Comparison of ENCODE assay signal across 22 cellular contexts in genomic region chr12:128816643-128816920, GRCh38. TPM values are rescaled to one million over a fixed set of nuclear protein-coding genes. Genes with fewer than 3 reads are reported as not detected.
A peak's percentile ranks its signal among the peaks of the same experiment; 100 is the strongest.
DNase-seq lines count a peak whose midpoint lies in the region; ATAC-seq and TF ChIP-seq lines count a peak whose summit lies in the region.
"Had no signal": no experiment of that assay in that cellular context is flagged by ENCODE, and none has a peak within 500 bp of the region (broad histone marks: within the 10 kb centered on the region; RNA-seq: fewer than 3 reads in every experiment).

No MANE protein-coding gene starts in this region.

- H3K4me1 ChIP-seq in right atrium auricular region (peaks cover 0 to 57% of the 10 kb centered on the region in 2 donors), thyroid gland (peaks cover 17 to 33% of the 10 kb centered on the region in 2 donors)

- H3K4me3 ChIP-seq in right atrium auricular region: no peak overlapping the region
- H3K4me3 ChIP-seq in brain microvascular endothelial cell (ENCODE audit: low read depth, low read length): no peak overlapping the region
- H3K4me3 ChIP-seq in thyroid gland (replicated peaks in 1 of 3): no peak overlapping the region
- H3K4me3 ChIP-seq: adrenal gland, left lung, uterus had no signal

- in situ Hi-C loops in brain microvascular endothelial cell (cut with HindIII; ENCODE audit: low pct_ligation_motif_present, low sequenced_read_pairs): no loop called here

- intact Hi-C loops in Right ventricle myocardium superior (cut with DNase I): no loop called here
- intact Hi-C loops in thyroid gland (cut with DNase I): no loop called here

- ATAC-seq in Right ventricle myocardium superior (ENCODE audit: poor library complexity): no peak
- no peak for ATAC-seq in natural killer cell treated with Interleukin-12 subunit alpha and Interleukin-12 subunit beta and Interleukin-15 and Interleukin-18, amount 100 ng/mL, for 72 hours
- ATAC-seq: CD8-positive, alpha-beta T cell; left lung; stimulated activated naive CD8-positive, alpha-beta T cell treated with anti-CD3 and anti-CD28 coated beads, Interleukin-15, amount 100 ng/mL, for 72 hours had no signal

- TF ChIP-seq CTCF in right atrium auricular region (IDR thresholded peaks at IDR 0.05): no peak
- no peak for TF ChIP-seq CTCF in brain microvascular endothelial cell (IDR thresholded peaks at IDR 0.05; ENCODE audit: low read depth, low read length, missing control alignments)
- TF ChIP-seq CTCF in thyroid gland (IDR thresholded peaks at IDR 0.05): no peak

- peak overlapping the region; percentile 88 to 90 for H3K27ac ChIP-seq in right atrium auricular region
- peak overlapping the region; percentile 89 for H3K27ac ChIP-seq in brain microvascular endothelial cell
- H3K27ac ChIP-seq in thyroid gland: peak overlapping the region in 2 of 3 donors; percentile 72 to 85
- H3K27ac ChIP-seq: parathyroid adenoma had no signal

- H3K27me3 ChIP-seq in right atrium auricular region (no peaks in the 10 kb centered on the region), brain microvascular endothelial cell (replicated peaks) (no peaks in the 10 kb centered on the region), thyroid gland (no peaks in the 10 kb centered on the region)
- H3K27me3 ChIP-seq: adrenal gland, left lung, uterus had no signal

- H3K9me3 Mint-ChIP-seq in natural killer cell treated with Interleukin-12 subunit alpha and Interleukin-12 subunit beta and Interleukin-15 and Interleukin-18, amount 100 ng/mL, for 72 hours: no peaks in the 10 kb centered on the region
- H3K9me3 Mint-ChIP-seq in activated naive CD8-positive, alpha-beta T cell treated with anti-CD3 and anti-CD28 coated beads for 36 hours: no peaks in the 10 kb centered on the region
- H3K9me3 Mint-ChIP-seq: activated T-helper 2 cell treated with anti-CD3 and anti-CD28 coated beads, Interferon-gamma antibody, Interleukin-2, Interleukin-4, amounts not matched to agents 10 μg/mL and 5 μg/mL and 100 μg/mL, durations not matched to agents 14 hours and 24 hours and 36 hours; CD8-positive, alpha-beta T cell; stimulated activated naive CD8-positive, alpha-beta T cell treated with anti-CD3 and anti-CD28 coated beads, Interleukin-15, amount 100 ng/mL, for 72 hours; T-helper 1 cell treated with Interleukin-12 subunit alpha and Interleukin-12 subunit beta and Interleukin-4 antibody, amounts not matched to agents 30 μg/mL and 1 μg/mL, for 36 hours had no signal

- peaks cover 35% of the 10 kb centered on the region for H3K36me3 Mint-ChIP-seq in natural killer cell treated with Interleukin-12 subunit alpha and Interleukin-12 subunit beta and Interleukin-15 and Interleukin-18, amount 100 ng/mL, for 72 hours
- H3K36me3 Mint-ChIP-seq in activated naive CD8-positive, alpha-beta T cell treated with anti-CD3 and anti-CD28 coated beads for 36 hours: peaks cover 61% of the 10 kb centered on the region

- no peaks in the 10 kb centered on the region for H3K9me3 ChIP-seq in right atrium auricular region
- no peaks in the 10 kb centered on the region for H3K9me3 ChIP-seq in thyroid gland
- H3K9me3 ChIP-seq: adrenal gland, left lung, uterus had no signal

- H3K27ac Mint-ChIP-seq in natural killer cell treated with Interleukin-12 subunit alpha and Interleukin-12 subunit beta and Interleukin-15 and Interleukin-18, amount 100 ng/mL, for 72 hours: peak overlapping the region; percentile 94 to 99
- no peak overlapping the region for H3K27ac Mint-ChIP-seq in activated naive CD8-positive, alpha-beta T cell treated with anti-CD3 and anti-CD28 coated beads for 36 hours
- H3K27ac Mint-ChIP-seq: CD8-positive, alpha-beta T cell; stimulated activated naive CD8-positive, alpha-beta T cell treated with anti-CD3 and anti-CD28 coated beads, Interleukin-15, amount 100 ng/mL, for 72 hours had no signal

- H3K27me3 Mint-ChIP-seq in natural killer cell treated with Interleukin-12 subunit alpha and Interleukin-12 subunit beta and Interleukin-15 and Interleukin-18, amount 100 ng/mL, for 72 hours: no peaks in the 10 kb centered on the region
- H3K27me3 Mint-ChIP-seq in activated naive CD8-positive, alpha-beta T cell treated with anti-CD3 and anti-CD28 coated beads for 36 hours: no peaks in the 10 kb centered on the region
- H3K27me3 Mint-ChIP-seq: stimulated activated naive CD8-positive, alpha-beta T cell treated with anti-CD3 and anti-CD28 coated beads, Interleukin-15, amount 100 ng/mL, for 72 hours had no signal

- DNase-seq in right atrium auricular region (ENCODE audit: low spot score): no peak
- no peak for DNase-seq in Right ventricle myocardium superior
- no peak for DNase-seq in brain microvascular endothelial cell
- no peak for DNase-seq in natural killer cell treated with Interleukin-12 subunit alpha and Interleukin-12 subunit beta and Interleukin-15 and Interleukin-18, amount 100 ng/mL, for 72 hours (ENCODE audit: low spot score)
- DNase-seq in thyroid gland: no peak
- no peak for DNase-seq in NCI-H446 (lab: John Stamatoyannopoulos, UW)
- no peak for DNase-seq in NCI-H2196 (lab: John Stamatoyannopoulos, UW; ENCODE audit: unreplicated experiment)
- DNase-seq in activated naive CD8-positive, alpha-beta T cell treated with anti-CD3 and anti-CD28 coated beads for 36 hours: no peak
- DNase-seq: activated CD4-positive, CD25-positive, alpha-beta regulatory T cell; adrenal gland; CD8-positive, alpha-beta T cell; cerebellar nuclear complex; DMS79; left lung; NCI-H1436 treated with DMSO at 0.1 percent for 48 hours; NCI-H2227 treated with DMSO at 0.1 percent for 48 hours; stimulated activated naive CD8-positive, alpha-beta T cell treated with anti-CD3 and anti-CD28 coated beads, Interleukin-15, amount 100 ng/mL, for 72 hours; uterus had no signal

- peak overlapping the region; percentile 91 for H3K4me3 Mint-ChIP-seq in natural killer cell treated with Interleukin-12 subunit alpha and Interleukin-12 subunit beta and Interleukin-15 and Interleukin-18, amount 100 ng/mL, for 72 hours
- H3K4me3 Mint-ChIP-seq in activated naive CD8-positive, alpha-beta T cell treated with anti-CD3 and anti-CD28 coated beads for 36 hours: no peak overlapping the region
- H3K4me3 Mint-ChIP-seq: CD8-positive, alpha-beta T cell; stimulated activated naive CD8-positive, alpha-beta T cell treated with anti-CD3 and anti-CD28 coated beads, Interleukin-15, amount 100 ng/mL, for 72 hours; T-helper 1 cell treated with Interleukin-12 subunit alpha and Interleukin-12 subunit beta and Interleukin-4 antibody, amounts not matched to agents 30 μg/mL and 1 μg/mL, for 36 hours had no signal

- TF ChIP-seq POLR2A in thyroid gland (IDR thresholded peaks at IDR 0.05): no peak

- WGBS in thyroid gland, 2 donors: 94 to 95% methylated on average over 4 of the region's 4 CpGs

- H3K36me3 ChIP-seq in right atrium auricular region: peaks cover 8% of the 10 kb centered on the region
- peaks cover 21% of the 10 kb centered on the region for H3K36me3 ChIP-seq in brain microvascular endothelial cell (replicated peaks)
- H3K36me3 ChIP-seq in thyroid gland: no peaks in the 10 kb centered on the region
- H3K36me3 ChIP-seq: adrenal gland, uterus had no signal

- peaks cover 81 to 88% of the 10 kb centered on the region in 2 donors for H3K4me1 Mint-ChIP-seq in natural killer cell treated with Interleukin-12 subunit alpha and Interleukin-12 subunit beta and Interleukin-15 and Interleukin-18, amount 100 ng/mL, for 72 hours (ENCODE audit: low read depth in 2 of 2)
- H3K4me1 Mint-ChIP-seq in activated naive CD8-positive, alpha-beta T cell treated with anti-CD3 and anti-CD28 coated beads for 36 hours: peaks cover 49% of the 10 kb centered on the region

RNA-seq across cellular contexts. Expression of gene SLC15A4, which starts 7.2 kb away (rescaled TPM):
- total RNA-seq in right atrium auricular region: 10 to 100 TPM; 24.1 to 24.3 TPM
- 14.2 TPM for total RNA-seq in Right ventricle myocardium superior
- total RNA-seq in natural killer cell treated with Interleukin-12 subunit alpha and Interleukin-12 subunit beta and Interleukin-15 and Interleukin-18, amount 100 ng/mL, for 72 hours: 10 to 100 TPM; 54.2 to 58.6 TPM
- 10 to 100 TPM; 40.4 to 55.6 (median 43.9) TPM for total RNA-seq in thyroid gland
- total RNA-seq in activated naive CD8-positive, alpha-beta T cell treated with anti-CD3 and anti-CD28 coated beads for 36 hours: 10 to 100 TPM; 18.6 to 22.0 TPM

RNA-seq across cellular contexts. Expression of gene GLT1D1, which starts 36.7 kb away (rescaled TPM):
- total RNA-seq in right atrium auricular region: under 1 TPM in 1 of 2 donors, not detected in 1; 0.20 TPM
- total RNA-seq in Right ventricle myocardium superior: 0.30 TPM
- total RNA-seq in natural killer cell treated with Interleukin-12 subunit alpha and Interleukin-12 subunit beta and Interleukin-15 and Interleukin-18, amount 100 ng/mL, for 72 hours: under 1 TPM; 0.14 to 0.21 TPM
- 1 to 10 TPM in 1 of 4 donors, under 1 TPM in 3; 0.13 to 2.6 (median 0.45) TPM for total RNA-seq in thyroid gland
- under 1 TPM; 0.27 to 0.30 TPM for total RNA-seq in activated naive CD8-positive, alpha-beta T cell treated with anti-CD3 and anti-CD28 coated beads for 36 hours
- total RNA-seq: A673; CD8-positive, alpha-beta T cell had no signal
